Comparison of ENCODE assay signal across 18 cellular contexts in the genomic region with DNA sequence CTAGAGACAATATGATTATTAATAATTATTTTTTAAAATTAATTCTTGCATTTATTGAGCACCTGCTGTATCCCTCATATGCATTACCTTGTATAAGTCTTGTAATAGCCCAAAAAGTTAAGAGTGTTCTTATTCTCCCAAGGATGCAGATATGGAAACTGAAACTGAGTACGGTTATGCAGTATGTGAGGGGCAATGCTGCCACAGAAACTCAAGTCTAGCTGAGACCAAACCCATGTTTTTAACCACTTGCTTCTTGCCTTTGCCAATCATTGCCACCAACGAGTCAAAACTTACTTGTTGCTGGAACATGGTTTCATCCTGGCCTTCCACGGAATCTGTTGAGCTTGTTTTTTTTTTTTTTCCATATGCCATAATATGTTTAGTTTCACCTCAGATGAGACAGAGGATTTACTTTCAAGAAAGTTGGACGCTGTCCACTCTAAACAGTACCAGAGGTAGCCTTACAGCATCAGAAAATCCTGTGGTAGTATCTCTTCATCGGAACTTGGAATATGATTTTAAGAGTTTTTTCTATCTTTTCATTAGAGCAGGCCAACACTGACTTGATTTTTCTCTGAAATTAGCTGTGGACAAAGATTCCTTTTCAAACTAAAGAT. TPM values are rescaled to one million over a fixed set of nuclear protein-coding genes. Genes with fewer than 3 reads are reported as not detected.
DNase-seq lines count a peak whose midpoint lies in the region; ATAC-seq, FAIRE-seq and TF ChIP-seq lines count a peak whose summit lies in the region.
"Had no signal": no experiment of that assay in that cellular context is flagged by ENCODE, and none has a peak within 500 bp of the region (broad histone marks: within the 10 kb centered on the region; RNA-seq: fewer than 3 reads in every experiment).

No MANE protein-coding gene starts in this region.

- peak; percentile 70 for FAIRE-seq in GM19239 (lab: Jason Lieb, UNC)
- FAIRE-seq: endothelial cell of umbilical vein, TTC549 had no signal

- H3K4me1 ChIP-seq in CD8-positive, alpha-beta memory T cell (ENCODE audit: insufficient read depth, low read length): peaks cover 8% of the 10 kb centered on the region
- H3K4me1 ChIP-seq in gastroesophageal sphincter: peaks cover 0 to 43% (median 0%) of the 10 kb centered on the region in 3 donors
- H3K4me1 ChIP-seq: stomach had no signal

- H3K9me3 Mint-ChIP-seq in CD8-positive, alpha-beta memory T cell: no peaks in the 10 kb centered on the region
- H3K9me3 Mint-ChIP-seq in T-helper 1 cell treated with Interleukin-12 subunit alpha and Interleukin-12 subunit beta and Interleukin-4 antibody, amounts not matched to agents 30 μg/mL and 1 μg/mL, for 36 hours: no peaks in the 10 kb centered on the region

- POLR2A ChIA-PET in CD8-positive, alpha-beta memory T cell (lab: Charles Lee): interaction anchor here (1.0 kb wide), 1 partner anchor 35 kb away, joined by 3 read pairs; no protein-coding TSS in a partner anchor

- peaks cover 1 to 4% (median 3%) of the 10 kb centered on the region in 3 donors for H3K36me3 Mint-ChIP-seq in CD8-positive, alpha-beta memory T cell
- peaks cover 28% of the 10 kb centered on the region for H3K36me3 Mint-ChIP-seq in T-helper 1 cell treated with Interleukin-12 subunit alpha and Interleukin-12 subunit beta and Interleukin-4 antibody, amounts not matched to agents 30 μg/mL and 1 μg/mL, for 36 hours (ENCODE audit: low read depth)

- H3K9me3 ChIP-seq in CD8-positive, alpha-beta memory T cell (ENCODE audit: low read length): no peaks in the 10 kb centered on the region
- no peaks in the 10 kb centered on the region for H3K9me3 ChIP-seq in gastroesophageal sphincter
- H3K9me3 ChIP-seq: stomach had no signal

- H3K27ac Mint-ChIP-seq in CD8-positive, alpha-beta memory T cell: peak overlapping the region in 5 of 8 donors; percentile 22 to 87 (median 32)
- peak overlapping the region; percentile 62 for H3K27ac Mint-ChIP-seq in T-helper 1 cell treated with Interleukin-12 subunit alpha and Interleukin-12 subunit beta and Interleukin-4 antibody, amounts not matched to agents 30 μg/mL and 1 μg/mL, for 36 hours

- no peaks in the 10 kb centered on the region for H3K27me3 ChIP-seq in CD8-positive, alpha-beta memory T cell (ENCODE audit: insufficient read depth, low read length, poor library complexity, severe bottlenecking)
- no peaks in the 10 kb centered on the region for H3K27me3 ChIP-seq in gastroesophageal sphincter
- H3K27me3 ChIP-seq: stomach had no signal

- TF ChIP-seq EP300 in gastroesophageal sphincter (IDR thresholded peaks at IDR 0.05): no peak

- no peak for ATAC-seq in gastroesophageal sphincter
- ATAC-seq in GM21786 (IDR thresholded peaks at IDR 0.05; ENCODE audit: unreplicated experiment): no peak
- ATAC-seq in HG02588 (IDR thresholded peaks at IDR 0.05; ENCODE audit: unreplicated experiment): no peak

- 26 to 64% methylated on average over 5 of the region's 5 CpGs for WGBS in gastroesophageal sphincter (ENCODE audit: low coverage in 1 of 2), 2 donors

- TF ChIP-seq POLR2A in gastroesophageal sphincter (IDR thresholded peaks at IDR 0.05): no peak

- TF ChIP-seq CTCF in gastroesophageal sphincter (IDR thresholded peaks at IDR 0.05): no peak

- no peaks in the 10 kb centered on the region for H3K36me3 ChIP-seq in CD8-positive, alpha-beta memory T cell (ENCODE audit: insufficient read depth, low read length)
- H3K36me3 ChIP-seq in gastroesophageal sphincter: no peaks in the 10 kb centered on the region
- H3K36me3 ChIP-seq: stomach had no signal

- peaks cover 14 to 46% (median 32%) of the 10 kb centered on the region in 3 donors for H3K4me1 Mint-ChIP-seq in CD8-positive, alpha-beta memory T cell
- peaks cover 39% of the 10 kb centered on the region for H3K4me1 Mint-ChIP-seq in T-helper 1 cell treated with Interleukin-12 subunit alpha and Interleukin-12 subunit beta and Interleukin-4 antibody, amounts not matched to agents 30 μg/mL and 1 μg/mL, for 36 hours (ENCODE audit: low read depth)

- no peak for DNase-seq in CD8-positive, alpha-beta memory T cell
- DNase-seq in GM19239 (ENCODE audit: insufficient read length, low spot score) (peak; percentile 6), NCI-H226 (no peak)
- DNase-seq: activated CD4-positive, alpha-beta T cell treated with anti-CD3 and anti-CD28 coated beads for 4 hours; activated T-cell treated with anti-CD3 and anti-CD28 coated beads, Interleukin-2, amount 50 U/mL, for 48 hours; DND-41; NCI-H1417 treated with DMSO at 0.1 percent for 48 hours; NCI-H526; stimulated activated CD4-positive, alpha-beta T cell treated with anti-CD3 and anti-CD28 coated beads, Interleukin-2, amount 100 ng/mL, for 24 hours; stomach; trophoblast cell had no signal

- H3K4me3 ChIP-seq in CD8-positive, alpha-beta memory T cell (ENCODE audit: low read length): no peak overlapping the region
- H3K4me3 ChIP-seq in gastroesophageal sphincter: no peak overlapping the region
- H3K4me3 ChIP-seq: skin epidermis, stomach had no signal

- no peak overlapping the region for H3K27ac ChIP-seq in CD8-positive, alpha-beta memory T cell (ENCODE audit: low read depth, low read length)
- H3K27ac ChIP-seq in gastroesophageal sphincter: peak overlapping the region; percentile 23 to 68 (median 58)
- H3K27ac ChIP-seq: skin epidermis, stomach had no signal

- H3K27me3 Mint-ChIP-seq in CD8-positive, alpha-beta memory T cell: peaks cover 2 to 3% of the 10 kb centered on the region in 2 donors
- H3K27me3 Mint-ChIP-seq in T-helper 1 cell treated with Interleukin-12 subunit alpha and Interleukin-12 subunit beta and Interleukin-4 antibody, amounts not matched to agents 30 μg/mL and 1 μg/mL, for 36 hours (ENCODE audit: low read depth): no peaks in the 10 kb centered on the region

- CTCF ChIA-PET in CD8-positive, alpha-beta memory T cell (lab: Charles Lee): interaction anchor here (1.2 to 1.3 kb wide), 2 partner anchors 13 to 39 kb away, joined by 3 read pairs; no protein-coding TSS in a partner anchor

- peak overlapping the region in 6 of 7 donors; percentile 20 to 70 (median 38) for H3K4me3 Mint-ChIP-seq in CD8-positive, alpha-beta memory T cell
- peak overlapping the region; percentile 29 for H3K4me3 Mint-ChIP-seq in T-helper 1 cell treated with Interleukin-12 subunit alpha and Interleukin-12 subunit beta and Interleukin-4 antibody, amounts not matched to agents 30 μg/mL and 1 μg/mL, for 36 hours

RNA-seq across cellular contexts. Expression of a gene that starts 27.9 kb away (rescaled TPM):
- 100 to 1,000 TPM; 136 to 141 TPM for total RNA-seq in CD8-positive, alpha-beta memory T cell
- 71.6 TPM for polyA plus RNA-seq in CD8-positive, alpha-beta memory T cell
- total RNA-seq in gastroesophageal sphincter: 10 to 100 TPM; 11.6 to 46.1 (median 31.8) TPM
